ENCODE assay signal across 13 cellular contexts in genomic region chr16:49366669-49367068, GRCh38. TPM values are rescaled to one million over a fixed set of nuclear protein-coding genes. Genes with fewer than 3 reads are reported as not detected.
A peak's percentile ranks its signal among the peaks of the same experiment; 100 is the strongest.
DNase-seq lines count a peak whose midpoint lies in the region; ATAC-seq, FAIRE-seq and TF ChIP-seq lines count a peak whose summit lies in the region.
"Had no signal": no experiment of that assay in that cellular context is flagged by ENCODE, and none has a peak within 500 bp of the region (broad histone marks: within the 10 kb centered on the region; RNA-seq: fewer than 3 reads in every experiment).

No MANE protein-coding gene starts in this region.

- intact Hi-C loops in sciatic nerve (cut with DNase I) = no loop called here

- no peaks in the 10 kb centered on the region for H3K4me1 Mint-ChIP-seq in natural killer cell treated with Interleukin-12 subunit alpha and Interleukin-12 subunit beta and Interleukin-15 and Interleukin-18, amount 100 ng/mL, for 72 hours (ENCODE audit: low read depth in 2 of 2)
- H3K4me1 Mint-ChIP-seq: naive thymus-derived CD4-positive, alpha-beta T cell; stimulated activated effector memory CD8-positive, alpha-beta T cell treated with anti-CD3 and anti-CD28 coated beads, Interleukin-12 subunit alpha, Interleukin-12 subunit beta, amount 100 ng/mL, for 72 hours had no signal

- H3K27me3 Mint-ChIP-seq in natural killer cell treated with Interleukin-12 subunit alpha and Interleukin-12 subunit beta and Interleukin-15 and Interleukin-18, amount 100 ng/mL, for 72 hours = peaks cover 0 to 10% of the 10 kb centered on the region in 2 donors

- peaks cover 3% of the 10 kb centered on the region for H3K9me3 Mint-ChIP-seq in natural killer cell treated with Interleukin-12 subunit alpha and Interleukin-12 subunit beta and Interleukin-15 and Interleukin-18, amount 100 ng/mL, for 72 hours

- DNase-seq in GM12891 (ENCODE audit: insufficient read length, low spot score) (no peak), NCI-H526 (lab: John Stamatoyannopoulos, UW) (peak; percentile 57 to 60), sciatic nerve (ENCODE audit: low spot score) (no peak), NCI-H2081 (lab: John Stamatoyannopoulos, UW) (no peak), HK-2 (ENCODE audit: unreplicated experiment) (no peak)
- DNase-seq in natural killer cell treated with Interleukin-12 subunit alpha and Interleukin-12 subunit beta and Interleukin-15 and Interleukin-18, amount 100 ng/mL, for 72 hours (ENCODE audit: low spot score) = no peak
- DNase-seq: naive thymus-derived CD4-positive, alpha-beta T cell had no signal

- no peaks in the 10 kb centered on the region for H3K36me3 Mint-ChIP-seq in natural killer cell treated with Interleukin-12 subunit alpha and Interleukin-12 subunit beta and Interleukin-15 and Interleukin-18, amount 100 ng/mL, for 72 hours
- H3K36me3 Mint-ChIP-seq: naive thymus-derived CD4-positive, alpha-beta T cell; stimulated activated effector memory CD8-positive, alpha-beta T cell treated with anti-CD3 and anti-CD28 coated beads, Interleukin-12 subunit alpha, Interleukin-12 subunit beta, amount 100 ng/mL, for 72 hours had no signal

- no peak for TF ChIP-seq POLR2A in GM12891 (IDR thresholded peaks at IDR 0.05; ENCODE audit: low read depth, low read length)

- peak; percentile 74 for FAIRE-seq in GM12891 (lab: Jason Lieb, UNC)

- ATAC-seq in GM21390 (IDR thresholded peaks at IDR 0.05; ENCODE audit: unreplicated experiment) (peak; percentile 45), HG03066 (IDR thresholded peaks at IDR 0.05; ENCODE audit: low read depth, unreplicated experiment) (peak; percentile 31), sciatic nerve (no peak)
- no peak for ATAC-seq in natural killer cell treated with Interleukin-12 subunit alpha and Interleukin-12 subunit beta and Interleukin-15 and Interleukin-18, amount 100 ng/mL, for 72 hours
- ATAC-seq: naive thymus-derived CD4-positive, alpha-beta T cell; stimulated activated effector memory CD8-positive, alpha-beta T cell treated with anti-CD3 and anti-CD28 coated beads, Interleukin-12 subunit alpha, Interleukin-12 subunit beta, amount 100 ng/mL, for 72 hours had no signal

- H3K4me3 Mint-ChIP-seq in natural killer cell treated with Interleukin-12 subunit alpha and Interleukin-12 subunit beta and Interleukin-15 and Interleukin-18, amount 100 ng/mL, for 72 hours = no peak overlapping the region
- H3K4me3 Mint-ChIP-seq: naive thymus-derived CD4-positive, alpha-beta T cell; stimulated activated effector memory CD8-positive, alpha-beta T cell treated with anti-CD3 and anti-CD28 coated beads, Interleukin-12 subunit alpha, Interleukin-12 subunit beta, amount 100 ng/mL, for 72 hours had no signal

- H3K27ac Mint-ChIP-seq in natural killer cell treated with Interleukin-12 subunit alpha and Interleukin-12 subunit beta and Interleukin-15 and Interleukin-18, amount 100 ng/mL, for 72 hours = no peak overlapping the region
- H3K27ac Mint-ChIP-seq: IgD-negative memory B cell; naive thymus-derived CD4-positive, alpha-beta T cell; stimulated activated effector memory CD8-positive, alpha-beta T cell treated with anti-CD3 and anti-CD28 coated beads, Interleukin-12 subunit alpha, Interleukin-12 subunit beta, amount 100 ng/mL, for 72 hours had no signal

TF ChIP-seq in GM12891, 5 proteins besides CTCF, POLR2A, EP300 and RAD21:
- TF ChIP-seq SPI1 (IDR thresholded peaks at IDR 0.05; ENCODE audit: low read depth, low read length) (peak; percentile 74), POU2F2 (IDR thresholded peaks at IDR 0.05; ENCODE audit: low read depth, low read length) (no peak)

RNA-seq across cellular contexts. Expression of gene C16orf78, which starts 6.9 kb away (rescaled TPM):
- polyA plus RNA-seq in GM12891 (2012; ENCODE audit: low read depth, missing spikeins) = not detected
- total RNA-seq in sciatic nerve = not detected
- not detected for total RNA-seq in natural killer cell treated with Interleukin-12 subunit alpha and Interleukin-12 subunit beta and Interleukin-15 and Interleukin-18, amount 100 ng/mL, for 72 hours
- total RNA-seq: naive thymus-derived CD4-positive, alpha-beta T cell; NCI-H460; T-helper 1 cell treated with Interleukin-12 subunit alpha and Interleukin-12 subunit beta and Interleukin-4 antibody, amounts not matched to agents 30 ng/mL and 1 ng/mL, for 36 hours had no signal
- polyA plus RNA-seq: IgD-negative memory B cell; naive thymus-derived CD4-positive, alpha-beta T cell had no signal

Comparison
In these comparisons a context has a peak if more than half of its experiments do, and no peak if none do; other contexts are left out.
1. DNase-seq: peak in NCI-H526 (2 of 2); none in GM12891 (single experiment), sciatic nerve (single experiment), NCI-H2081 (0 of 2), HK-2 (single experiment) and natural killer cell treated with Interleukin-12 subunit alpha and Interleukin-12 subunit beta and Interleukin-15 and Interleukin-18, amount 100 ng/mL, for 72 hours (single experiment).
2. ATAC-seq: peak in GM21390 (single experiment) and HG03066 (single experiment); none in sciatic nerve (single experiment) and natural killer cell treated with Interleukin-12 subunit alpha and Interleukin-12 subunit beta and Interleukin-15 and Interleukin-18, amount 100 ng/mL, for 72 hours (0 of 2).